In genomic region chr1:109984456-109985250, GRCh38 we compare ENCODE assay signal across 8 cellular contexts. TPM values are rescaled to one million over a fixed set of nuclear protein-coding genes. Genes with fewer than 3 reads are reported as not detected.
DNase-seq lines count a peak whose midpoint lies in the region; ATAC-seq and TF ChIP-seq lines count a peak whose summit lies in the region.

Gene AHCYL1 (plus strand): TSS chr1:109984765. CDS start chr1:109985053, 288 bp downstream.

- H3K4me3 Mint-ChIP-seq in activated naive CD4-positive, alpha-beta T cell treated with anti-CD3 and anti-CD28 coated beads, Interleukin-2, amount 50 U/mL, for 24 hours: peak within 1 kb of the TSS; percentile 99

- H3K4me1 Mint-ChIP-seq in activated naive CD4-positive, alpha-beta T cell treated with anti-CD3 and anti-CD28 coated beads, Interleukin-2, amount 50 U/mL, for 24 hours: peaks cover 44% of the 10 kb centered on the region

- TF ChIP-seq CTCF in GM12801 (IDR thresholded peaks at IDR 0.05; ENCODE audit: extremely low read depth, insufficient read length): peak; percentile 14

- H3K9me3 Mint-ChIP-seq in activated naive CD4-positive, alpha-beta T cell treated with anti-CD3 and anti-CD28 coated beads, Interleukin-2, amount 50 U/mL, for 24 hours: no peaks in the 10 kb centered on the region

- H3K27ac Mint-ChIP-seq in activated naive CD4-positive, alpha-beta T cell treated with anti-CD3 and anti-CD28 coated beads, Interleukin-2, amount 50 U/mL, for 24 hours: peak within 1 kb of the TSS; percentile 98

- peak; percentile 99 for DNase-seq in NCI-H1092 (lab: John Stamatoyannopoulos, UW)
- peak; percentile 100 for DNase-seq in globus pallidus (ENCODE audit: low spot score)
- DNase-seq in occipital lobe (lab: John Stamatoyannopoulos, UW): peak; percentile 99

- H3K27me3 Mint-ChIP-seq in activated naive CD4-positive, alpha-beta T cell treated with anti-CD3 and anti-CD28 coated beads, Interleukin-2, amount 50 U/mL, for 24 hours: no peaks in the 10 kb centered on the region

- H3K27ac ChIP-seq in temporal lobe (ENCODE audit: low read depth, low read length): peak within 1 kb of the TSS; percentile 77

- ATAC-seq in HG02610 (IDR thresholded peaks at IDR 0.05; ENCODE audit: unreplicated experiment) (peak; percentile 98), SK-N-SH treated with all-trans-retinoic acid at 6 μM for 48 hours (peak; percentile 89)

- H3K36me3 Mint-ChIP-seq in activated naive CD4-positive, alpha-beta T cell treated with anti-CD3 and anti-CD28 coated beads, Interleukin-2, amount 50 U/mL, for 24 hours: peaks cover 1% of the 10 kb centered on the region

TF ChIP-seq in SK-N-SH treated with all-trans-retinoic acid at 6 μM for 48 hours, 23 proteins besides CTCF, POLR2A, EP300 and RAD21:
- TF ChIP-seq BACH2 (CRISPR knock-in tag; IDR thresholded peaks at IDR 0.05; ENCODE audit: borderline replicate concordance) (0 out of 2 replicates have a peak, but pooled peaks have one; percentile 27), GLIS3 (CRISPR knock-in tag; IDR thresholded peaks at IDR 0.05) (no peak), ESRRG (CRISPR knock-in tag; IDR thresholded peaks at IDR 0.05) (no peak), ZNF565 (CRISPR knock-in tag; conservative IDR thresholded peaks at IDR 0.05; ENCODE audit: low read depth) (no peak), ZNF70 (CRISPR knock-in tag; IDR thresholded peaks at IDR 0.05) (no peak), POU6F1 (CRISPR knock-in tag; IDR thresholded peaks at IDR 0.05; ENCODE audit: borderline replicate concordance, low read depth) (no peak)

RNA-seq across cellular contexts. Expression of gene AHCYL1, which starts in this region (rescaled TPM):
- total RNA-seq in occipital lobe (26.4 TPM), temporal lobe (24.8 TPM)

Comparison
In these comparisons a context has a peak if more than half of its experiments do, and no peak if none do; other contexts are left out.
1. Peak in every context shown above with its lines: DNase-seq, ATAC-seq and H3K27ac ChIP-seq.